8 cellular contexts compared by ENCODE assay signal in the genomic region with DNA sequence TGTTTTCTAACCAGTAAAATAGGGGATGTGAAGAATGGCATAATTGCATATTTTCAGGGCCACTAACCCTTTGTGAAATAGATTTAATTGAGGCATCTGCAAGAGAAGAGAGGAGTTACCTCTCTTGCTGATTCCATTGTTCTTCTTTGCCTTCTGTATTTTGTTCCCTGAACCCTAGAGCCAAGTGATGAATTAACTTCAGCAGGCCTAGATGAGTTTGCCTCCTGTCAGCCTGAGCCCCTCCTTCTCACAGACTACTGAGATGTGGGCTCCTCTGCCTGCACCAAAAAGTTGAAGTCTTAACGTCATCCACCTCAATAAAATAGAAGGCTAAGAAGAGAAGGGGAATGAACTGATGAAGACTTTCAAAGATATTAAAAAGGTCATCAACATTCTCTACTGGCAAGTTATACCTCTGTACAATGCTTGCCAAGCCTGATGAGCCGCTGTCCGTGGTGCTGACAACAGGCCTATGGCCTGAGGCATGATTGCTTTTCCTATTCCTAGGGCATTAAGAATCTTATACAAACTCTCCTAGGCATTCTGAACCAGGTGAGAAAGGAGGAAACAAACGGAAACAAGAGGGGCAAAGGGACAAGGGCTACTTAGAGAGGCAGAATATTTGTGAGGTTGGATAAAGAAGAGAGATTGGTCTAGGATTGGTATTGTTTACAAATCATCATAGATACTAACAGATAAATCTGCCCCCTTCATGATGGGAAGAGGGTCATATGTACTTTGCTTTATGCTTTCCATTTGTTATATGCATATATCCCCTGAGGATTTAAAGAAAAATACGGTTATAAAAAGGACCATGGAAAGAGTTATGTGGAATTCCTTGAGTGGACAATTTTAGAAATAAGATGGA. TPM values are rescaled to one million over a fixed set of nuclear protein-coding genes. Genes with fewer than 3 reads are reported as not detected.
DNase-seq lines count a peak whose midpoint lies in the region; ATAC-seq and TF ChIP-seq lines count a peak whose summit lies in the region.

No MANE protein-coding gene starts in this region.

- intact Hi-C loops in mucosa of descending colon (cut with DNase I, micrococcal nuclease): no loop called here

- DNase-seq in GM03348 (ENCODE audit: low spot score) (peak; percentile 26), MV-4-11 (lab: John Stamatoyannopoulos, UW) (peak; percentile 18), astrocyte of the cerebellum (ENCODE audit: low read depth) (peak; percentile 26), mucosa of descending colon (peak in 2 of 3 donors; percentile 84 to 88), NCI-H1417 treated with DMSO at 0.1 percent for 48 hours (lab: John Stamatoyannopoulos, UW) (no peak), suprapubic skin (ENCODE audit: low spot score in 2 of 2) (no peak), NCI-H1694 treated with DMSO at 0.1 percent for 48 hours (lab: John Stamatoyannopoulos, UW) (no peak)

- no peak for TF ChIP-seq POLR2A in suprapubic skin (IDR thresholded peaks at IDR 0.05)

- H3K36me3 ChIP-seq in mucosa of descending colon (ENCODE audit: low read depth): no peaks in the 10 kb centered on the region
- H3K36me3 ChIP-seq in suprapubic skin: no peaks in the 10 kb centered on the region

- ATAC-seq in mucosa of descending colon (peak; percentile 72), GM21381 (IDR thresholded peaks at IDR 0.05; ENCODE audit: unreplicated experiment) (no peak)

- no peak overlapping the region for H3K27ac ChIP-seq in suprapubic skin

- H3K4me3 ChIP-seq in astrocyte of the cerebellum (ENCODE audit: low read depth, low read length) (no peak overlapping the region), mucosa of descending colon (no peak overlapping the region), suprapubic skin (no peak overlapping the region)

- in situ Hi-C loops in astrocyte of the cerebellum (cut with HindIII; ENCODE audit: low sequenced_read_pairs): no loop called here

- H3K9me3 ChIP-seq in mucosa of descending colon (no peaks in the 10 kb centered on the region), suprapubic skin (no peaks in the 10 kb centered on the region)

- TF ChIP-seq EP300 in suprapubic skin (IDR thresholded peaks at IDR 0.05): no peak

- no peaks in the 10 kb centered on the region for H3K4me1 ChIP-seq in mucosa of descending colon (ENCODE audit: low read depth)
- no peaks in the 10 kb centered on the region for H3K4me1 ChIP-seq in suprapubic skin

- no peaks in the 10 kb centered on the region for H3K27me3 ChIP-seq in suprapubic skin

- 22% methylated on average over 5 of the region's 5 CpGs for WGBS in suprapubic skin

- TF ChIP-seq CTCF in astrocyte of the cerebellum (IDR thresholded peaks at IDR 0.05; ENCODE audit: low read depth, low read length, missing control alignments) (no peak), mucosa of descending colon (IDR thresholded peaks at IDR 0.05) (no peak), suprapubic skin (IDR thresholded peaks at IDR 0.05) (no peak)

RNA-seq across cellular contexts. Expression of a gene that starts 46.8 kb away (rescaled TPM):
- total RNA-seq in mucosa of descending colon: 1,000 to 10,000 TPM in 2 of 3 donors, 100 to 1,000 TPM in 1; 968 to 2,235 (median 1,593) TPM
- total RNA-seq in suprapubic skin: 100 to 1,000 TPM in 2 of 4 donors, 10 to 100 TPM in 2; 27.2 to 186 (median 99.2) TPM

Comparison
In these comparisons a context has a peak if more than half of its experiments do, and no peak if none do; other contexts are left out.
1. DNase-seq: peak in GM03348 (single experiment), MV-4-11 (single experiment), astrocyte of the cerebellum (single experiment) and mucosa of descending colon (2 of 3); none in NCI-H1417 treated with DMSO at 0.1 percent for 48 hours (single experiment), suprapubic skin (0 of 2) and NCI-H1694 treated with DMSO at 0.1 percent for 48 hours (single experiment).
2. RNA of a gene that starts 46.8 kb away (total RNA-seq): 968 to 2,235 TPM in mucosa of descending colon; 27.2 to 186 TPM in suprapubic skin; every median in the first group is over 4 times any median in the second.